24 cellular contexts compared by ENCODE assay signal in genomic region chr13:33690321-33690720, GRCh38.
"Had no signal": no experiment of that assay in that cellular context is flagged by ENCODE, and none has a peak within 500 bp of the region (broad histone marks: within the 10 kb centered on the region; RNA-seq: fewer than 3 reads in every experiment).

No MANE protein-coding gene starts in this region.

- H3K36me3 ChIP-seq: breast epithelium, pancreas, stomach, thyroid gland, upper lobe of right lung had no signal

- H3K4me3 ChIP-seq: breast epithelium, pancreas, psoas muscle, stomach, thyroid gland, upper lobe of right lung had no signal

- H3K9me3 Mint-ChIP-seq: activated naive CD4-positive, alpha-beta T cell treated with anti-CD3 and anti-CD28 coated beads for 36 hours; activated naive CD8-positive, alpha-beta T cell treated with anti-CD3 and anti-CD28 coated beads, Interleukin-2, amount 10 ng/mL, durations not matched to agents 7 days and 5 days; activated T-cell treated with anti-CD3 and anti-CD28 coated beads, Interleukin-2, amount 50 U/mL, for 4 hours had no signal

- DNase-seq: activated CD4-positive, alpha-beta T cell treated with anti-CD3 and anti-CD28 coated beads, Interleukin-2, amount 50 U/mL, for 4 hours; activated CD4-positive, CD25-positive, alpha-beta regulatory T cell treated with anti-CD3 and anti-CD28 coated beads, Interleukin-2, amount 50 U/mL, for 72 hours; activated effector memory CD4-positive, alpha-beta T cell treated with anti-CD3 and anti-CD28 coated beads, Interleukin-2, amount 50 U/mL, for 16 hours; activated naive CD4-positive, alpha-beta T cell treated with anti-CD3 and anti-CD28 coated beads for 36 hours; activated naive CD8-positive, alpha-beta T cell treated with anti-CD3 and anti-CD28 coated beads, Interleukin-2, amount 10 ng/mL, durations not matched to agents 7 days and 5 days; activated T-cell treated with anti-CD3 and anti-CD28 coated beads, Interleukin-2, amount 50 U/mL, for 4 hours; amniotic stem cell; central memory CD4-positive, alpha-beta T cell; endodermal cell; foreskin fibroblast; head of caudate nucleus; hippocampal formation; left cardiac atrium; mammary epithelial cell; pancreas; psoas muscle; stimulated activated CD4-positive, alpha-beta T cell treated with anti-CD3 and anti-CD28 coated beads, Interleukin-2, amount 100 ng/mL, for 48 hours; stomach; T-helper 17 cell; thyroid gland; upper lobe of right lung had no signal

- H3K27me3 ChIP-seq: breast epithelium, pancreas, stomach, thyroid gland, upper lobe of right lung had no signal

- H3K27ac ChIP-seq: breast epithelium, pancreas, psoas muscle, stomach, thyroid gland, upper lobe of right lung had no signal

- ATAC-seq: esophagus mucosa, left cardiac atrium, pancreas, psoas muscle, SK-N-SH treated with all-trans-retinoic acid at 6 μM for 48 hours, T-helper 17 cell, upper lobe of right lung had no signal

- H3K4me3 Mint-ChIP-seq: activated naive CD4-positive, alpha-beta T cell treated with anti-CD3 and anti-CD28 coated beads for 36 hours; activated naive CD8-positive, alpha-beta T cell treated with anti-CD3 and anti-CD28 coated beads, Interleukin-2, amount 10 ng/mL, durations not matched to agents 7 days and 5 days; activated T-cell treated with anti-CD3 and anti-CD28 coated beads, Interleukin-2, amount 50 U/mL, for 4 hours; endodermal cell; T-helper 17 cell had no signal

- H3K4me1 Mint-ChIP-seq: activated naive CD8-positive, alpha-beta T cell treated with anti-CD3 and anti-CD28 coated beads, Interleukin-2, amount 10 ng/mL, durations not matched to agents 7 days and 5 days; endodermal cell; T-helper 17 cell had no signal

- H3K27me3 Mint-ChIP-seq: activated naive CD8-positive, alpha-beta T cell treated with anti-CD3 and anti-CD28 coated beads, Interleukin-2, amount 10 ng/mL, durations not matched to agents 7 days and 5 days; T-helper 17 cell had no signal

- H3K4me1 ChIP-seq: breast epithelium, pancreas, psoas muscle, stomach, thyroid gland, upper lobe of right lung had no signal

- H3K36me3 Mint-ChIP-seq: activated naive CD8-positive, alpha-beta T cell treated with anti-CD3 and anti-CD28 coated beads, Interleukin-2, amount 10 ng/mL, durations not matched to agents 7 days and 5 days had no signal

- H3K27ac Mint-ChIP-seq: activated naive CD4-positive, alpha-beta T cell treated with anti-CD3 and anti-CD28 coated beads for 36 hours; activated naive CD8-positive, alpha-beta T cell treated with anti-CD3 and anti-CD28 coated beads, Interleukin-2, amount 10 ng/mL, durations not matched to agents 7 days and 5 days; endodermal cell; T-helper 17 cell had no signal
